8 cellular contexts compared by ENCODE assay signal in genomic region chr12:80598004-80598606, GRCh38.
DNase-seq lines count a peak whose midpoint lies in the region; ATAC-seq, FAIRE-seq and TF ChIP-seq lines count a peak whose summit lies in the region.

No MANE protein-coding gene starts in this region.

- no peaks in the 10 kb centered on the region for H3K9me3 ChIP-seq in keratinocyte (ENCODE audit: control insufficient read depth, low read depth, low read length)

- H2AFZ ChIP-seq in keratinocyte (ENCODE audit: control insufficient read depth, low read length) = peak overlapping the region; percentile 21

- dilution Hi-C loops in keratinocyte (cut with MboI; ENCODE audit: extremely low pct_ligation_motif_present, low sequenced_read_pairs) = no loop called here

- H3K27me3 Mint-ChIP-seq in HFFc6 (ENCODE audit: insufficient read depth) = no peaks in the 10 kb centered on the region

- no peaks in the 10 kb centered on the region for H3K36me3 ChIP-seq in keratinocyte (ENCODE audit: control insufficient read depth in 2 of 2, extremely low read depth in 1 of 2, insufficient read depth in 2 of 2, low read length in 2 of 2)

- H3K4me2 ChIP-seq in keratinocyte (ENCODE audit: control insufficient read depth, extremely low read depth, insufficient read depth, low read depth, low read length) = no peak overlapping the region

- H3K4me1 ChIP-seq in keratinocyte (ENCODE audit: control insufficient read depth, extremely low read depth, insufficient read depth, low read length) = no peaks in the 10 kb centered on the region

- peak; percentile 29 for DNase-seq in AG09319 (ENCODE audit: extremely low read depth, low read depth)
- peak; percentile 79 for DNase-seq in HFFc6
- DNase-seq in UCSD-AML1 (lab: John Stamatoyannopoulos, UW; ENCODE audit: unreplicated experiment) = peak; percentile 1
- peak; percentile 26 for DNase-seq in keratinocyte (ENCODE audit: low read depth, low spot score)
- no peak for DNase-seq in substantia nigra (lab: John Stamatoyannopoulos, UW)

- no peak overlapping the region for H3K4me3 ChIP-seq in keratinocyte (ENCODE audit: control insufficient read depth in 2 of 3, extremely low read depth in 1 of 3, insufficient read depth in 2 of 3, low read depth in 1 of 3, low read length in 3 of 3)

- H3K4me3 Mint-ChIP-seq in HFFc6 = peak overlapping the region; percentile 45

- H3K27me3 ChIP-seq in keratinocyte (ENCODE audit: control insufficient read depth, extremely low read depth, insufficient read depth, low read length) = no peaks in the 10 kb centered on the region

- peaks cover 27% of the 10 kb centered on the region for H3K36me3 Mint-ChIP-seq in HFFc6 (ENCODE audit: low read depth)

- no peaks in the 10 kb centered on the region for H4K20me1 ChIP-seq in keratinocyte (ENCODE audit: control insufficient read depth, extremely low read depth, insufficient read depth, low read length)

- ATAC-seq in GM21360 (IDR thresholded peaks at IDR 0.05; ENCODE audit: unreplicated experiment) (no peak), HG02642 (IDR thresholded peaks at IDR 0.05; ENCODE audit: poor library complexity, unreplicated experiment) (no peak), GM19397 (IDR thresholded peaks at IDR 0.05; ENCODE audit: unreplicated experiment) (no peak)

- H3K79me2 ChIP-seq in keratinocyte (ENCODE audit: control insufficient read depth, insufficient read depth, low read length) = no peaks in the 10 kb centered on the region

- H3K4me1 Mint-ChIP-seq in HFFc6 (ENCODE audit: low read depth) = peaks cover 61% of the 10 kb centered on the region

- peak; percentile 41 for TF ChIP-seq CTCF in AG09319 (IDR thresholded peaks at IDR 0.05; ENCODE audit: low read depth, low read length)
- peak; percentile 83 for TF ChIP-seq CTCF in HFFc6 (IDR thresholded peaks at IDR 0.05)
- peak in 2 of 3 experiments; percentile 31 to 35 for TF ChIP-seq CTCF in keratinocyte (optimal IDR thresholded peaks at IDR 0.05 in 1 of 3, IDR thresholded peaks at IDR 0.05 in 1 of 3, conservative IDR thresholded peaks at IDR 0.05 in 1 of 3; ENCODE audit: extremely low read depth in 1 of 3, insufficient read depth in 2 of 3, low read length in 3 of 3)

- no peaks in the 10 kb centered on the region for H3K9me1 ChIP-seq in keratinocyte (ENCODE audit: control insufficient read depth, extremely low read depth, insufficient read depth, low read length)

- FAIRE-seq in keratinocyte (lab: Jason Lieb, UNC) = peak; percentile 52

- H3K27ac Mint-ChIP-seq in HFFc6 = peak overlapping the region; percentile 81

- no peaks in the 10 kb centered on the region for H3K9me3 Mint-ChIP-seq in HFFc6

- no peak overlapping the region for H3K9ac ChIP-seq in keratinocyte (ENCODE audit: control insufficient read depth, extremely low read depth, insufficient read depth, low read length)

- H3K27ac ChIP-seq in keratinocyte (ENCODE audit: control insufficient read depth, insufficient read depth, low read length) (no peak overlapping the region), substantia nigra (ENCODE audit: low read depth, low read length, poor library complexity, severe bottlenecking) (no peak overlapping the region)

Comparison
In these comparisons a context has a peak if more than half of its experiments do, and no peak if none do; other contexts are left out.
1. DNase-seq: peak in AG09319 (single experiment), HFFc6 (single experiment), UCSD-AML1 (single experiment) and keratinocyte (single experiment); none in substantia nigra (0 of 49).
2. CTCF ChIP-seq: peak in every context shown above with its lines; median percentile 83 in HFFc6; 41 in AG09319; 33 in keratinocyte.